9 cellular contexts compared by ENCODE assay signal in genomic region chr19:19214892-19215291, GRCh38. TPM values are rescaled to one million over a fixed set of nuclear protein-coding genes. Genes with fewer than 3 reads are reported as not detected.
DNase-seq lines count a peak whose midpoint lies in the region; ATAC-seq, FAIRE-seq and TF ChIP-seq lines count a peak whose summit lies in the region.
"Had no signal": no experiment of that assay in that cellular context is flagged by ENCODE, and none has a peak within 500 bp of the region (broad histone marks: within the 10 kb centered on the region; RNA-seq: fewer than 3 reads in every experiment).

No MANE protein-coding gene starts in this region.

- WGBS in H1 (ENCODE audit: extremely low coverage in 1 of 2, insufficient coverage in 1 of 2, insufficient read length in 1 of 2, insufficient replicate concordance in 2 of 2, low coverage in 1 of 2, low lambda C conversion rate in 2 of 2, missing lambda C conversion rate in 1 of 2), 2 experiments, result 7% methylated on average over 7 of the region's 8 CpGs; no CpG with 5 or more reads in 1 of the 2 experiments

- peaks cover 11 to 35% (median 30%) of the 10 kb centered on the region in 4 experiments for H3K27me3 ChIP-seq in H1 (replicated peaks in 1 of 4; ENCODE audit: control insufficient read depth in 3 of 4, extremely low read depth in 1 of 4, insufficient read depth in 3 of 4, low read length in 3 of 4)
- peaks cover 24% of the 10 kb centered on the region for H3K27me3 ChIP-seq in osteoblast (ENCODE audit: insufficient read depth, low read length)
- peaks cover 18% of the 10 kb centered on the region for H3K27me3 ChIP-seq in colonic mucosa

- H3K79me2 ChIP-seq in H1 (ENCODE audit: control insufficient read depth in 1 of 2, insufficient read depth in 2 of 2, low read length in 2 of 2) (no peaks in the 10 kb centered on the region), osteoblast (ENCODE audit: insufficient read depth, low read length) (no peaks in the 10 kb centered on the region)

- no peak for TF ChIP-seq EP300 in H1 (IDR thresholded peaks at IDR 0.05; ENCODE audit: borderline replicate concordance in 1 of 2, low read depth in 2 of 2, low read length in 2 of 2)

- H2BK20ac ChIP-seq in H1 (ENCODE audit: low read length), result no peak overlapping the region

- H4K5ac ChIP-seq in H1 (ENCODE audit: insufficient read length, low read depth, low read length), result no peak overlapping the region

- H4K20me1 ChIP-seq in H1 (replicated peaks in 1 of 2; ENCODE audit: control insufficient read depth in 1 of 2, insufficient read depth in 2 of 2, low read length in 2 of 2) (peaks cover 3 to 14% of the 10 kb centered on the region in 2 experiments), osteoblast (ENCODE audit: insufficient read depth, low read length) (peaks cover 7% of the 10 kb centered on the region)

- H3K14ac ChIP-seq in H1 (ENCODE audit: insufficient read length), result no peak overlapping the region

- TF ChIP-seq RAD21 in H1 (IDR thresholded peaks at IDR 0.05 in 1 of 2, conservative IDR thresholded peaks at IDR 0.05 in 1 of 2; ENCODE audit: low read depth in 2 of 2, low read length in 2 of 2), result no peak

- H3K4me1 ChIP-seq in HEK293 (ENCODE audit: control insufficient read depth, insufficient read depth, low read length) (no peaks in the 10 kb centered on the region), H1 (replicated peaks in 1 of 4; ENCODE audit: control insufficient read depth in 3 of 4, insufficient read depth in 4 of 4, low read length in 3 of 4) (peaks cover 0 to 16% (median 10%) of the 10 kb centered on the region in 4 experiments; a peak in 6 of 7 replicates), osteoblast (ENCODE audit: insufficient read depth, low read length) (no peaks in the 10 kb centered on the region), colonic mucosa (no peaks in the 10 kb centered on the region)

- peaks cover 3% of the 10 kb centered on the region; the same call in 1 of the 2 replicates for H3K23me2 ChIP-seq in H1 (ENCODE audit: low read depth, low read length)

- intact Hi-C loops in colonic mucosa (cut with DNase I), result no loop called here

- H2BK120ac ChIP-seq in H1 (replicated peaks; ENCODE audit: low read depth, low read length), result no peak overlapping the region

- H2AK5ac ChIP-seq in H1 (ENCODE audit: low read depth, low read length), result no peak overlapping the region

- H3K36me3 ChIP-seq in HEK293 (ENCODE audit: control insufficient read depth in 2 of 2, insufficient read depth in 1 of 2, low read length in 2 of 2), result no peaks in the 10 kb centered on the region
- H3K36me3 ChIP-seq in H1 (ENCODE audit: control insufficient read depth in 2 of 4, insufficient read depth in 4 of 4, low read length in 3 of 4), result no peaks in the 10 kb centered on the region
- no peaks in the 10 kb centered on the region for H3K36me3 ChIP-seq in osteoblast (ENCODE audit: insufficient read depth, low read length)
- H3K36me3 ChIP-seq in colonic mucosa, result no peaks in the 10 kb centered on the region

- H2BK5ac ChIP-seq in H1 (ENCODE audit: low read depth, low read length), result no peak overlapping the region

- no peak overlapping the region for H3K9ac ChIP-seq in H1 (replicated peaks in 1 of 4; ENCODE audit: extremely low read depth in 1 of 4, low read depth in 3 of 4, low read length in 3 of 4)
- no peak overlapping the region for H3K9ac ChIP-seq in colonic mucosa (ENCODE audit: low read depth in 2 of 2, low read length in 2 of 2)

- H3K4me2 ChIP-seq in H1 (ENCODE audit: insufficient read depth in 1 of 2, low read depth in 2 of 2, low read length in 2 of 2), result no peak overlapping the region
- H3K4me2 ChIP-seq in osteoblast (ENCODE audit: insufficient read depth, low read length), result no peak overlapping the region

- no peak overlapping the region for H3K4ac ChIP-seq in H1 (replicated peaks; ENCODE audit: insufficient read length, low read depth, low read length)

- ATAC-seq in esophagus mucosa, result no peak

- H3K27ac ChIP-seq in HEK293 (ENCODE audit: extremely low read depth, low read depth, low read length) (no peak overlapping the region), H1 (ENCODE audit: low read depth, low read length) (no peak overlapping the region), osteoblast (ENCODE audit: low read depth, low read length) (no peak overlapping the region), colonic mucosa (no peak overlapping the region)

- H3K9me3 ChIP-seq in HEK293 (ENCODE audit: control insufficient read depth, insufficient read depth, low read depth, low read length), result no peaks in the 10 kb centered on the region
- no peaks in the 10 kb centered on the region for H3K9me3 ChIP-seq in H1 (ENCODE audit: insufficient read depth in 2 of 2, low read depth in 1 of 2, low read length in 1 of 2)
- no peaks in the 10 kb centered on the region for H3K9me3 ChIP-seq in osteoblast (ENCODE audit: low read depth, low read length)
- H3K9me3 ChIP-seq in colonic mucosa, result no peaks in the 10 kb centered on the region

- TF ChIP-seq CTCF in HEK293 (tag by site-specific recombination; IDR thresholded peaks at IDR 0.05) (no peak), H1 (IDR thresholded peaks at IDR 0.05; ENCODE audit: control extremely low read depth in 1 of 3, insufficient read depth in 1 of 3, low read depth in 1 of 3, low read length in 3 of 3) (no peak), osteoblast (IDR thresholded peaks at IDR 0.05; ENCODE audit: extremely low read depth, low read depth, low read length) (no peak), colonic mucosa (IDR thresholded peaks at IDR 0.05) (no peak)

- H2BK15ac ChIP-seq in H1 (ENCODE audit: low read length), result no peak overlapping the region

- no peak overlapping the region for H2BK12ac ChIP-seq in H1 (ENCODE audit: low read depth, low read length)

- no peak overlapping the region for H3K56ac ChIP-seq in H1 (replicated peaks; ENCODE audit: insufficient read length, low read depth, low read length)

- no peak overlapping the region for H3K18ac ChIP-seq in H1 (ENCODE audit: extremely low read depth, low read length)

- DNase-seq in OCI-M1 (lab: John Stamatoyannopoulos, UW), result peak; percentile 80
- peak in 1 of 2 experiments; percentile 100 for DNase-seq in H1 (ENCODE audit: low read depth in 1 of 2, low spot score in 2 of 2)
- DNase-seq in osteoblast (ENCODE audit: insufficient read length, low spot score, missing footprints), result peak; percentile 88
- DNase-seq in superior temporal gyrus (ENCODE audit: extremely low spot score), result no peak
- no peak for DNase-seq in NK-92 (lab: John Stamatoyannopoulos, UW; ENCODE audit: unreplicated experiment)
- no peak for DNase-seq in colonic mucosa

- no peak overlapping the region for H4K8ac ChIP-seq in H1 (ENCODE audit: extremely low read depth, insufficient read depth, low read length)

- TF ChIP-seq POLR2A in H1 (IDR thresholded peaks at IDR 0.05; ENCODE audit: control extremely low read depth in 1 of 2, low read depth in 2 of 2, low read length in 2 of 2), result no peak

- POLR2A ChIA-PET in HEK293 (lab: Yijun Ruan, JAX), result no interaction called here
- POLR2A ChIA-PET in H1 (lab: Charles Lee; ENCODE audit: partially characterized antibody), result interaction anchor here (1.0 to 7.4 kb wide), 4 partner anchors 10 to 44 kb away, joined by 4 to 45 read pairs (median 6); partner anchors contain the start of genes BORCS8, NR2C2AP and RFXANK

- no peak overlapping the region for H3K4me3 ChIP-seq in HEK293 (ENCODE audit: low read depth, low read length)
- H3K4me3 ChIP-seq in H1 (ENCODE audit: extremely low read depth in 1 of 4, insufficient read depth in 2 of 4, low read depth in 3 of 4, low read length in 4 of 4), result no peak overlapping the region
- no peak overlapping the region for H3K4me3 ChIP-seq in osteoblast (ENCODE audit: insufficient read depth, low read length)
- H3K4me3 ChIP-seq in colonic mucosa, result no peak overlapping the region

- no peaks in the 10 kb centered on the region for H3K79me1 ChIP-seq in H1 (ENCODE audit: low read depth, low read length)

- no peak overlapping the region for H2AFZ ChIP-seq in H1 (ENCODE audit: low read length)
- no peak overlapping the region for H2AFZ ChIP-seq in osteoblast (ENCODE audit: low read length)

- no peak overlapping the region for H4K91ac ChIP-seq in H1 (replicated peaks; ENCODE audit: insufficient read length, low read length)

- peak; percentile 82 for FAIRE-seq in H1 (lab: Jason Lieb, UNC)

- H3K23ac ChIP-seq in H1 (ENCODE audit: insufficient read length), result no peak overlapping the region

- CTCF ChIA-PET in HEK293 (lab: Yijun Ruan, JAX), result interaction anchor here (2.2 kb wide), 1 partner anchor 10 kb away, joined by 6 read pairs; no protein-coding TSS in a partner anchor
- CTCF ChIA-PET in H1 (lab: Charles Lee; ENCODE audit: partially characterized antibody), result interaction anchor here (0.9 to 3.3 kb wide), 4 partner anchors 10 to 99 kb away, joined by 3 to 16 read pairs (median 4); no protein-coding TSS in a partner anchor

RNA-seq across cellular contexts. Expression of gene NCAN, which starts 3.1 kb away (rescaled TPM):
- total RNA-seq in H1 (2021; fragmentation: NEBNext Ultra II Directional; extraction: Animal tissue kit (Norgen Biotek cat#: 25700)), result 2.7 and 2.8 TPM in 2 replicates
- polyA plus RNA-seq in H1 (2011; rRNA removed), result 2.7 and 3.6 TPM in 2 replicates
- polyA plus RNA-seq in H1 (2011; cell fraction: cytosol; rRNA removed), result 3.5 TPM
- polyA plus RNA-seq in H1 (2011; cell fraction: nucleus; rRNA removed), result 5.5 TPM
- polyA plus RNA-seq in H1 (2012, experiment 1 of 2), result 3.7 to 5.9 TPM (median 5.5 TPM) in 4 replicates
- polyA plus RNA-seq in H1 (2012, experiment 2 of 2), result 4.4 TPM
- 5.1 TPM for polyA plus RNA-seq in H1 (2013, experiment 1 of 2)
- 4.1 TPM for polyA plus RNA-seq in H1 (2013, experiment 2 of 2)
- polyA minus RNA-seq in H1 (2011; rRNA and poly(A)+ RNA removed), result 3.3 and 4.0 TPM in 2 replicates
- 2.9 TPM for polyA minus RNA-seq in H1 (2011; cell fraction: cytosol; rRNA and poly(A)+ RNA removed)
- polyA minus RNA-seq in H1 (2011; cell fraction: nucleus; rRNA and poly(A)+ RNA removed), result 3.4 TPM
- total RNA-seq in osteoblast (under 0.01 TPM in 1 of 2 replicates, not detected in the other), esophagus mucosa (not detected), colonic mucosa (under 1 TPM in 1 of 2 donors, not detected in 1; 0.05 TPM)
- total RNA-seq: mononuclear cell had no signal

RNA-seq across cellular contexts. Expression of gene NR2C2AP, which starts 11.7 kb away (rescaled TPM):
- total RNA-seq in H1 (2021; fragmentation: NEBNext Ultra II Directional; extraction: Animal tissue kit (Norgen Biotek cat#: 25700)), result 20.5 and 24.9 TPM in 2 replicates
- polyA plus RNA-seq in H1 (2011; rRNA removed), result 16.4 TPM in 2 replicates
- polyA plus RNA-seq in H1 (2011; cell fraction: cytosol; rRNA removed), result 20.5 TPM
- 26.2 TPM for polyA plus RNA-seq in H1 (2011; cell fraction: nucleus; rRNA removed)
- 18.7 to 25.9 TPM (median 23.8 TPM) in 4 replicates for polyA plus RNA-seq in H1 (2012, experiment 1 of 2)
- 27.7 TPM for polyA plus RNA-seq in H1 (2012, experiment 2 of 2)
- 13.6 TPM for polyA plus RNA-seq in H1 (2013, experiment 1 of 2)
- polyA plus RNA-seq in H1 (2013, experiment 2 of 2), result 13.5 TPM
- polyA minus RNA-seq in H1 (2011; rRNA and poly(A)+ RNA removed), result 11.5 and 12.5 TPM in 2 replicates
- 4.9 TPM for polyA minus RNA-seq in H1 (2011; cell fraction: cytosol; rRNA and poly(A)+ RNA removed)
- 7.6 TPM for polyA minus RNA-seq in H1 (2011; cell fraction: nucleus; rRNA and poly(A)+ RNA removed)
- total RNA-seq in osteoblast (6.2 and 6.5 TPM in 2 replicates), esophagus mucosa (14.8 TPM), colonic mucosa (10 to 100 TPM in 1 of 2 donors, 1 to 10 TPM in 1; 8.1 to 29.5 TPM)

RNA-seq across cellular contexts. Expression of gene RFXANK, which starts 22.8 kb away (rescaled TPM):
- 72.9 and 77.7 TPM in 2 replicates for total RNA-seq in H1 (2021; fragmentation: NEBNext Ultra II Directional; extraction: Animal tissue kit (Norgen Biotek cat#: 25700))
- polyA plus RNA-seq in H1 (2011; rRNA removed), result 87.5 and 105 TPM in 2 replicates
- 84.1 TPM for polyA plus RNA-seq in H1 (2011; cell fraction: cytosol; rRNA removed)
- polyA plus RNA-seq in H1 (2011; cell fraction: nucleus; rRNA removed), result 140 TPM
- polyA plus RNA-seq in H1 (2012, experiment 1 of 2), result 71.3 to 123 TPM (median 104 TPM) in 4 replicates
- polyA plus RNA-seq in H1 (2012, experiment 2 of 2), result 156 TPM
- 97.6 TPM for polyA plus RNA-seq in H1 (2013, experiment 1 of 2)
- 103 TPM for polyA plus RNA-seq in H1 (2013, experiment 2 of 2)
- 29.0 and 36.8 TPM in 2 replicates for polyA minus RNA-seq in H1 (2011; rRNA and poly(A)+ RNA removed)
- 32.7 TPM for polyA minus RNA-seq in H1 (2011; cell fraction: cytosol; rRNA and poly(A)+ RNA removed)
- polyA minus RNA-seq in H1 (2011; cell fraction: nucleus; rRNA and poly(A)+ RNA removed), result 47.1 TPM
- 37.4 and 47.4 TPM in 2 replicates for total RNA-seq in osteoblast
- 72.9 TPM for total RNA-seq in esophagus mucosa
- 10 to 100 TPM; 57.4 to 70.0 TPM for total RNA-seq in colonic mucosa

RNA-seq across cellular contexts. Expression of gene BORCS8, which starts 22.9 kb away (rescaled TPM):
- total RNA-seq in H1 (2021; fragmentation: NEBNext Ultra II Directional; extraction: Animal tissue kit (Norgen Biotek cat#: 25700)), result 15.9 and 20.9 TPM in 2 replicates
- 15.0 and 22.9 TPM in 2 replicates for polyA plus RNA-seq in H1 (2011; rRNA removed)
- 15.4 TPM for polyA plus RNA-seq in H1 (2011; cell fraction: cytosol; rRNA removed)
- polyA plus RNA-seq in H1 (2011; cell fraction: nucleus; rRNA removed), result 24.2 TPM
- 11.8 to 16.6 TPM (median 13.8 TPM) in 4 replicates for polyA plus RNA-seq in H1 (2012, experiment 1 of 2)
- 10.5 TPM for polyA plus RNA-seq in H1 (2012, experiment 2 of 2)
- polyA plus RNA-seq in H1 (2013, experiment 1 of 2), result 13.4 TPM
- polyA plus RNA-seq in H1 (2013, experiment 2 of 2), result 13.0 TPM
- polyA minus RNA-seq in H1 (2011; rRNA and poly(A)+ RNA removed), result 10.8 and 12.8 TPM in 2 replicates
- polyA minus RNA-seq in H1 (2011; cell fraction: cytosol; rRNA and poly(A)+ RNA removed), result 4.4 TPM
- 12.4 TPM for polyA minus RNA-seq in H1 (2011; cell fraction: nucleus; rRNA and poly(A)+ RNA removed)
- 16.2 and 17.4 TPM in 2 replicates for total RNA-seq in osteoblast
- total RNA-seq in esophagus mucosa, result 18.4 TPM
- total RNA-seq in colonic mucosa, result 10 to 100 TPM; 27.8 to 27.9 TPM

RNA-seq across cellular contexts. Expression of gene MEF2B, which starts 44.8 kb away (rescaled TPM):
- 2.8 and 4.1 TPM in 2 replicates for total RNA-seq in H1 (2021; fragmentation: NEBNext Ultra II Directional; extraction: Animal tissue kit (Norgen Biotek cat#: 25700))
- 3.7 and 17.8 TPM in 2 replicates for polyA plus RNA-seq in H1 (2011; rRNA removed)
- polyA plus RNA-seq in H1 (2011; cell fraction: cytosol; rRNA removed), result 8.9 TPM
- 17.1 TPM for polyA plus RNA-seq in H1 (2011; cell fraction: nucleus; rRNA removed)
- 1.4 to 2.8 TPM (median 1.6 TPM) in 4 replicates for polyA plus RNA-seq in H1 (2012, experiment 1 of 2)
- polyA plus RNA-seq in H1 (2012, experiment 2 of 2), result 1.7 TPM
- polyA plus RNA-seq in H1 (2013, experiment 1 of 2), result 1.1 TPM
- polyA plus RNA-seq in H1 (2013, experiment 2 of 2), result 1.5 TPM
- 0.76 and 2.1 TPM in 2 replicates for polyA minus RNA-seq in H1 (2011; rRNA and poly(A)+ RNA removed)
- polyA minus RNA-seq in H1 (2011; cell fraction: cytosol; rRNA and poly(A)+ RNA removed), result not detected
- 1.4 TPM for polyA minus RNA-seq in H1 (2011; cell fraction: nucleus; rRNA and poly(A)+ RNA removed)
- 0.29 and 0.36 TPM in 2 replicates for total RNA-seq in osteoblast
- 1.4 TPM for total RNA-seq in esophagus mucosa
- total RNA-seq in colonic mucosa, result 1 to 10 TPM; 1.5 to 3.9 TPM

Comparison
In these comparisons a context has a peak if more than half of its experiments do, and no peak if none do; other contexts are left out.
1. DNase-seq: peak in OCI-M1 (single experiment) and osteoblast (single experiment); none in superior temporal gyrus (single experiment), NK-92 (single experiment) and colonic mucosa (single experiment).